In the genomic region with DNA sequence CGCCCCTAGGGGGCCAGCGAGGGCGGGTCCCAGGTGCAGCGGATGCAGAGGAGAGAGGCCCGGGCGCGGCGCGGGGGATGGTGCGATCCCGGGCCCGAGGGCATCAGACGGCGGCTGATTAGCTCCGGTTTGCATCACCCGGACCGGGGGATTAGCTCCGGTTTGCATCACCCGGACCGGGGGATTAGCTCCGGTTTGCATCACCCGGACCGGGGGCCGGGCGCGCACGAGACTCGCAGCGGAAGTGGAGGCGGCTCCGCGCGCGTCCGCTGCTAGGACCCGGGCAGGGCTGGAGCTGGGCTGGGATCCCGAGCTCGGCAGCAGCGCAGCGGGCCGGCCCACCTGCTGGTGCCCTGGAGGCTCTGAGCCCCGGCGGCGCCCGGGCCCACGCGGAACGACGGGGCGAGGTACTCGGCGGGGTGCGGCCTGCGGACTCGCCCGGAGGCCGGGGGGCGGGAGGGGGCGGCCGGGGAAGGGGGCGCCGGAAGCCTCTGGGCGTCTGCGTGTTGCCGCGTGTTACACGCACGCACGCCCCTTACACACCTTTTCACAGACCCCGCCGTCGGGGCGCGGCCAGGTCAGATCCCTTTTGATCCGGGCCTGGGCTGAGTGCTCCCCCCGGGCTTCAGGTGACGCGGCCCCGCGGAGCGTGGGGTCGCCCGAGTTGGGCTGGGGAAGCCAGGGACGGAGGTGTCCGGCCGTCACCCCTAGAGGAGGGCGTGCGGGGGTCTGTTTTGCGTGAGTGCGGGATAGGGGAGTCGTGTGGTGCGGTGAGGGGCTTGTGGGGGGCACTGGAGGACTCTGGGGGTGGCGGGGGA, we compare ENCODE assay signal across 1 cellular context.
A peak's percentile ranks its signal among the peaks of the same experiment; 100 is the strongest.
TF ChIP-seq lines count a peak whose summit lies in the region.

No MANE protein-coding gene starts in this region.

TF ChIP-seq in K562, 482 proteins besides CTCF, POLR2A, EP300 and RAD21 (continued from another document):
- TF ChIP-seq, protein P1, sequence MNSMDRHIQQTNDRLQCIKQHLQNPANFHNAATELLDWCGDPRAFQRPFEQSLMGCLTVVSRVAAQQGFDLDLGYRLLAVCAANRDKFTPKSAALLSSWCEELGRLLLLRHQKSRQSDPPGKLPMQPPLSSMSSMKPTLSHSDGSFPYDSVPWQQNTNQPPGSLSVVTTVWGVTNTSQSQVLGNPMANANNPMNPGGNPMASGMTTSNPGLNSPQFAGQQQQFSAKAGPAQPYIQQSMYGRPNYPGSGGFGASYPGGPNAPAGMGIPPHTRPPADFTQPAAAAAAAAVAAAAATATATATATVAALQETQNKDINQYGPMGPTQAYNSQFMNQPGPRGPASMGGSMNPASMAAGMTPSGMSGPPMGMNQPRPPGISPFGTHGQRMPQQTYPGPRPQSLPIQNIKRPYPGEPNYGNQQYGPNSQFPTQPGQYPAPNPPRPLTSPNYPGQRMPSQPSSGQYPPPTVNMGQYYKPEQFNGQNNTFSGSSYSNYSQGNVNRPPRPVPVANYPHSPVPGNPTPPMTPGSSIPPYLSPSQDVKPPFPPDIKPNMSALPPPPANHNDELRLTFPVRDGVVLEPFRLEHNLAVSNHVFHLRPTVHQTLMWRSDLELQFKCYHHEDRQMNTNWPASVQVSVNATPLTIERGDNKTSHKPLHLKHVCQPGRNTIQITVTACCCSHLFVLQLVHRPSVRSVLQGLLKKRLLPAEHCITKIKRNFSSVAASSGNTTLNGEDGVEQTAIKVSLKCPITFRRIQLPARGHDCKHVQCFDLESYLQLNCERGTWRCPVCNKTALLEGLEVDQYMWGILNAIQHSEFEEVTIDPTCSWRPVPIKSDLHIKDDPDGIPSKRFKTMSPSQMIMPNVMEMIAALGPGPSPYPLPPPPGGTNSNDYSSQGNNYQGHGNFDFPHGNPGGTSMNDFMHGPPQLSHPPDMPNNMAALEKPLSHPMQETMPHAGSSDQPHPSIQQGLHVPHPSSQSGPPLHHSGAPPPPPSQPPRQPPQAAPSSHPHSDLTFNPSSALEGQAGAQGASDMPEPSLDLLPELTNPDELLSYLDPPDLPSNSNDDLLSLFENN (IDR thresholded peaks at IDR 0.05; ENCODE audit: low read depth in 2 of 2, low read length in 2 of 2): peak in 1 of 2 experiments; percentile 80; a peak in 2 of 4 replicates
- TF ChIP-seq, protein P2, sequence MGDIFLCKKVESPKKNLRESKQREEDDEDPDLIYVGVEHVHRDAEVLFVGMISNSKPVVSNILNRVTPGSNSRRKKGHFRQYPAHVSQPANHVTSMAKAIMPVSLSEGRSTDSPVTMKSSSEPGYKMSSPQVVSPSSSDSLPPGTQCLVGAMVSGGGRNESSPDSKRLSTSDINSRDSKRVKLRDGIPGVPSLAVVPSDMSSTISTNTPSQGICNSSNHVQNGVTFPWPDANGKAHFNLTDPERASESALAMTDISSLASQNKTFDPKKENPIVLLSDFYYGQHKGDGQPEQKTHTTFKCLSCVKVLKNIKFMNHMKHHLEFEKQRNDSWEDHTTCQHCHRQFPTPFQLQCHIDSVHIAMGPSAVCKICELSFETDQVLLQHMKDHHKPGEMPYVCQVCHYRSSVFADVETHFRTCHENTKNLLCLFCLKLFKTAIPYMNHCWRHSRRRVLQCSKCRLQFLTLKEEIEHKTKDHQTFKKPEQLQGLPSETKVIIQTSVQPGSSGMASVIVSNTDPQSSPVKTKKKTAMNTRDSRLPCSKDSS (IDR thresholded peaks at IDR 0.05; ENCODE audit: low read depth, partially characterized antibody): no peak
- no peak for TF ChIP-seq MXI1 (IDR thresholded peaks at IDR 0.05; ENCODE audit: low read depth, low read length)
- no peak for TF ChIP-seq ZNF121 (CRISPR knock-in tag; conservative IDR thresholded peaks at IDR 0.05)
- no peak for TF ChIP-seq HCFC1 (IDR thresholded peaks at IDR 0.05; ENCODE audit: low read depth, low read length)
- TF ChIP-seq HIVEP1 (CRISPR knock-in tag; IDR thresholded peaks at IDR 0.05): no peak
- TF ChIP-seq KDM1A (IDR thresholded peaks at IDR 0.05): peak in 1 of 2 experiments; percentile 33; a peak in 2 of 4 replicates
- TF ChIP-seq CBX1 (IDR thresholded peaks at IDR 0.05; ENCODE audit: low read depth): no peak
- no peak for TF ChIP-seq CHD2 (IDR thresholded peaks at IDR 0.05; ENCODE audit: low read depth, low read length)
- TF ChIP-seq, protein P3, sequence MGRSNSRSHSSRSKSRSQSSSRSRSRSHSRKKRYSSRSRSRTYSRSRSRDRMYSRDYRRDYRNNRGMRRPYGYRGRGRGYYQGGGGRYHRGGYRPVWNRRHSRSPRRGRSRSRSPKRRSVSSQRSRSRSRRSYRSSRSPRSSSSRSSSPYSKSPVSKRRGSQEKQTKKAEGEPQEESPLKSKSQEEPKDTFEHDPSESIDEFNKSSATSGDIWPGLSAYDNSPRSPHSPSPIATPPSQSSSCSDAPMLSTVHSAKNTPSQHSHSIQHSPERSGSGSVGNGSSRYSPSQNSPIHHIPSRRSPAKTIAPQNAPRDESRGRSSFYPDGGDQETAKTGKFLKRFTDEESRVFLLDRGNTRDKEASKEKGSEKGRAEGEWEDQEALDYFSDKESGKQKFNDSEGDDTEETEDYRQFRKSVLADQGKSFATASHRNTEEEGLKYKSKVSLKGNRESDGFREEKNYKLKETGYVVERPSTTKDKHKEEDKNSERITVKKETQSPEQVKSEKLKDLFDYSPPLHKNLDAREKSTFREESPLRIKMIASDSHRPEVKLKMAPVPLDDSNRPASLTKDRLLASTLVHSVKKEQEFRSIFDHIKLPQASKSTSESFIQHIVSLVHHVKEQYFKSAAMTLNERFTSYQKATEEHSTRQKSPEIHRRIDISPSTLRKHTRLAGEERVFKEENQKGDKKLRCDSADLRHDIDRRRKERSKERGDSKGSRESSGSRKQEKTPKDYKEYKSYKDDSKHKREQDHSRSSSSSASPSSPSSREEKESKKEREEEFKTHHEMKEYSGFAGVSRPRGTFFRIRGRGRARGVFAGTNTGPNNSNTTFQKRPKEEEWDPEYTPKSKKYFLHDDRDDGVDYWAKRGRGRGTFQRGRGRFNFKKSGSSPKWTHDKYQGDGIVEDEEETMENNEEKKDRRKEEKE (IDR thresholded peaks at IDR 0.05; ENCODE audit: borderline replicate concordance in 1 of 2, control insufficient read depth in 1 of 2, low read depth in 2 of 2, low read length in 1 of 2): no peak
- no peak for TF ChIP-seq FUS (optimal IDR thresholded peaks at IDR 0.05; ENCODE audit: low read depth, low read length)
- peak; percentile 66; the same call in 1 of the 2 replicates for TF ChIP-seq ZNF584 (CRISPR knock-in tag; IDR thresholded peaks at IDR 0.05; ENCODE audit: low read depth)
- TF ChIP-seq HMG20A (CRISPR knock-in tag; conservative IDR thresholded peaks at IDR 0.05): no peak
- TF ChIP-seq, protein P4, sequence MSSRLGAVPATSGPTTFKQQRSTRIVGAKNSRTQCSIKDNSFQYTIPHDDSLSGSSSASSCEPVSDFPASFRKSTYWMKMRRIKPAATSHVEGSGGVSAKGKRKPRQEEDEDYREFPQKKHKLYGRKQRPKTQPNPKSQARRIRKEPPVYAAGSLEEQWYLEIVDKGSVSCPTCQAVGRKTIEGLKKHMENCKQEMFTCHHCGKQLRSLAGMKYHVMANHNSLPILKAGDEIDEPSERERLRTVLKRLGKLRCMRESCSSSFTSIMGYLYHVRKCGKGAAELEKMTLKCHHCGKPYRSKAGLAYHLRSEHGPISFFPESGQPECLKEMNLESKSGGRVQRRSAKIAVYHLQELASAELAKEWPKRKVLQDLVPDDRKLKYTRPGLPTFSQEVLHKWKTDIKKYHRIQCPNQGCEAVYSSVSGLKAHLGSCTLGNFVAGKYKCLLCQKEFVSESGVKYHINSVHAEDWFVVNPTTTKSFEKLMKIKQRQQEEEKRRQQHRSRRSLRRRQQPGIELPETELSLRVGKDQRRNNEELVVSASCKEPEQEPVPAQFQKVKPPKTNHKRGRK (tag; IDR thresholded peaks at IDR 0.05): no peak
- peak; percentile 56 for TF ChIP-seq PCBP1 (IDR thresholded peaks at IDR 0.05; ENCODE audit: low read depth, low read length, poor library complexity, severe bottlenecking)
- TF ChIP-seq ZNF830 (CRISPR knock-in tag; IDR thresholded peaks at IDR 0.05): no peak
